1 cellular context compared by ENCODE assay signal in the genomic region with DNA sequence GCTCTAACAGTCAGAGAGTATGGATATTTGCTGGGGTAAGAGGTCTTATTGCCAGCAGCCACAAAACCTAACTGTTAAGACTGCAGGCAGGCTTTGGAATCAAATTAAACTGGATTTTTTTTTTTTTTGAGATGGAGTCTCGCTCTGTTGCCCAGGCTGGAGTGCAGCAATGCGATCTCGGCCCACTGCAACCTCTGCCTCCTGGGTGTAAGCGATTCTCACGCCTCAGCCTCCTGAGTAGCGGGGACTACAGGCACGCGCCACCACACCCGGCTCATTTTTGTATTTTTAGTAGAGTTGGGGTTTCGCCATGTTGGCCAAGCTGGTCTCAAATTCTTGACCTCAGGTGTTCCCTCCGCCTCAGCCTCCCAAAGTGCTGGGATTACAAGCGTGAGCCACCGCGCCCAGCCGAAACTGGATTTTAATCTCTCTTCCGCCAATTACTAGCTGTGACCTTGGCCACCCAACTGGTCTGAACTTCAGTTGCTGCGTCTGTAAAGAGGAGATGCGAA.
TF ChIP-seq lines count a peak whose summit lies in the region.

No MANE protein-coding gene starts in this region.

TF ChIP-seq in GM12878, 131 proteins besides CTCF, POLR2A, EP300 and RAD21:
- no peak for TF ChIP-seq BCLAF1 (IDR thresholded peaks at IDR 0.05)
- TF ChIP-seq, protein P1, sequence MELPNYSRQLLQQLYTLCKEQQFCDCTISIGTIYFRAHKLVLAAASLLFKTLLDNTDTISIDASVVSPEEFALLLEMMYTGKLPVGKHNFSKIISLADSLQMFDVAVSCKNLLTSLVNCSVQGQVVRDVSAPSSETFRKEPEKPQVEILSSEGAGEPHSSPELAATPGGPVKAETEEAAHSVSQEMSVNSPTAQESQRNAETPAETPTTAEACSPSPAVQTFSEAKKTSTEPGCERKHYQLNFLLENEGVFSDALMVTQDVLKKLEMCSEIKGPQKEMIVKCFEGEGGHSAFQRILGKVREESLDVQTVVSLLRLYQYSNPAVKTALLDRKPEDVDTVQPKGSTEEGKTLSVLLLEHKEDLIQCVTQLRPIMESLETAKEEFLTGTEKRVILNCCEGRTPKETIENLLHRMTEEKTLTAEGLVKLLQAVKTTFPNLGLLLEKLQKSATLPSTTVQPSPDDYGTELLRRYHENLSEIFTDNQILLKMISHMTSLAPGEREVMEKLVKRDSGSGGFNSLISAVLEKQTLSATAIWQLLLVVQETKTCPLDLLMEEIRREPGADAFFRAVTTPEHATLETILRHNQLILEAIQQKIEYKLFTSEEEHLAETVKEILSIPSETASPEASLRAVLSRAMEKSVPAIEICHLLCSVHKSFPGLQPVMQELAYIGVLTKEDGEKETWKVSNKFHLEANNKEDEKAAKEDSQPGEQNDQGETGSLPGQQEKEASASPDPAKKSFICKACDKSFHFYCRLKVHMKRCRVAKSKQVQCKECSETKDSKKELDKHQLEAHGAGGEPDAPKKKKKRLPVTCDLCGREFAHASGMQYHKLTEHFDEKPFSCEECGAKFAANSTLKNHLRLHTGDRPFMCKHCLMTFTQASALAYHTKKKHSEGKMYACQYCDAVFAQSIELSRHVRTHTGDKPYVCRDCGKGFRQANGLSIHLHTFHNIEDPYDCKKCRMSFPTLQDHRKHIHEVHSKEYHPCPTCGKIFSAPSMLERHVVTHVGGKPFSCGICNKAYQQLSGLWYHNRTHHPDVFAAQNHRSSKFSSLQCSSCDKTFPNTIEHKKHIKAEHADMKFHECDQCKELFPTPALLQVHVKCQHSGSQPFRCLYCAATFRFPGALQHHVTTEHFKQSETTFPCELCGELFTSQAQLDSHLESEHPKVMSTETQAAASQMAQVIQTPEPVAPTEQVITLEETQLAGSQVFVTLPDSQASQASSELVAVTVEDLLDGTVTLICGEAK (IDR thresholded peaks at IDR 0.05; ENCODE audit: borderline replicate concordance), result no peak
- no peak for TF ChIP-seq USF2 (IDR thresholded peaks at IDR 0.05; ENCODE audit: borderline replicate concordance, low read depth, low read length)
- no peak for TF ChIP-seq SMARCA5 (IDR thresholded peaks at IDR 0.05)
TF ChIP-seq in GM12878: peak in this region for 0.
